21 cellular contexts compared by ENCODE assay signal in the genomic region with DNA sequence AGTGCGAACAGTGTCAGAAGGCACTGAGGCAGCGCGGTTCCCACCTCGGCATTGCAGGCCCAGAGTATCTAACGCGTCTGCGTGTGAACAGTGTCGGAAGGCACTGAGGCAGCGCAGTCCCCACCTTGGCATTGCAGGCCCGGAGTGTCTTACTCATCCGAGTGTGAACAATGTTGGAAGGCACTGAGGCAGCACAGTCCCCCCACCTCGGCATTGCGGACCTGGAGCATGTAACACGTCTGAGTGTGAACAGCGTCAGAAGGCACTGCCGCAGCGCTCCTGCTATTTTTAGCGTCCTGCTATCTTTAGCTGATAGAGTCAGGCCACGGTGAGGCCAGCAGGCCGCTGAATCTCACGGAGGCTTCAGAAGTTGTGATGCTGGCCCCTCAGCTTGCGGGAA. TPM values are rescaled to one million over a fixed set of nuclear protein-coding genes. Genes with fewer than 3 reads are reported as not detected.
DNase-seq lines count a peak whose midpoint lies in the region; TF ChIP-seq lines count a peak whose summit lies in the region.
"Had no signal": no experiment of that assay in that cellular context is flagged by ENCODE, and none has a peak within 500 bp of the region (broad histone marks: within the 10 kb centered on the region; RNA-seq: fewer than 3 reads in every experiment).

No MANE protein-coding gene starts in this region.

- H3K4me1 Mint-ChIP-seq in Caco-2 (ENCODE audit: low read depth, unreplicated experiment) (peaks cover 61% of the 10 kb centered on the region), progenitor cell of endocrine pancreas (ENCODE audit: low read depth) (peaks cover 50% of the 10 kb centered on the region)

- H3K9me3 Mint-ChIP-seq in Caco-2 (ENCODE audit: unreplicated experiment) (no peaks in the 10 kb centered on the region), progenitor cell of endocrine pancreas (ENCODE audit: low read depth) (no peaks in the 10 kb centered on the region)
- H3K9me3 Mint-ChIP-seq: activated naive CD8-positive, alpha-beta T cell treated with anti-CD3 and anti-CD28 coated beads, Interleukin-2, amount 50 U/mL, for 24 hours; activated T-helper 2 cell treated with anti-CD3 and anti-CD28 coated beads, Interferon-gamma antibody, Interleukin-2, Interleukin-4, amounts not matched to agents 10 μg/mL and 5 μg/mL and 100 μg/mL, durations not matched to agents 14 hours and 24 hours and 36 hours; stimulated activated naive B cell treated with anti-CD40 and anti-IgM and Interleukin-4, amounts not matched to agents 10 μg/mL and 1 μg/mL and 100 μg/mL, for 72 hours had no signal

- H3K9me3 ChIP-seq in Caco-2 (no peaks in the 10 kb centered on the region), iPS-20b (ENCODE audit: insufficient read depth, low read depth, low read length) (no peaks in the 10 kb centered on the region)
- H3K9me3 ChIP-seq: breast epithelium, esophagus muscularis mucosa, tibial artery had no signal

- peak overlapping the region; percentile 26; the same call in 1 of the 2 replicates for H3K9ac ChIP-seq in iPS-20b (ENCODE audit: low read depth, low read length)

- peak overlapping the region; percentile 57 for H3K27ac Mint-ChIP-seq in Caco-2 (ENCODE audit: unreplicated experiment)
- peak overlapping the region; percentile 85 for H3K27ac Mint-ChIP-seq in progenitor cell of endocrine pancreas
- H3K27ac Mint-ChIP-seq: activated CD8-positive, alpha-beta memory T cell treated with anti-CD3 and anti-CD28 coated beads, Interleukin-2, amount 10 ng/mL, durations not matched to agents 7 days and 5 days; activated naive CD8-positive, alpha-beta T cell treated with anti-CD3 and anti-CD28 coated beads, Interleukin-2, amount 50 U/mL, for 24 hours; activated T-helper 2 cell treated with anti-CD3 and anti-CD28 coated beads, Interferon-gamma antibody, Interleukin-2, Interleukin-4, amounts not matched to agents 10 μg/mL and 5 μg/mL and 100 μg/mL, durations not matched to agents 14 hours and 24 hours and 36 hours; stimulated activated naive B cell treated with anti-CD40 and anti-IgM and Interleukin-4, amounts not matched to agents 10 μg/mL and 1 μg/mL and 100 μg/mL, for 72 hours had no signal

- TF ChIP-seq CTCF in Caco-2 (IDR thresholded peaks at IDR 0.05; ENCODE audit: insufficient read depth in 1 of 2, low read depth in 1 of 2, low read length in 1 of 2, severe bottlenecking in 1 of 2, unreplicated experiment in 1 of 2): no peak
- TF ChIP-seq CTCF in epithelial cell of proximal tubule (conservative IDR thresholded peaks at IDR 0.05; ENCODE audit: low read depth, low read length): no peak
- TF ChIP-seq CTCF in progenitor cell of endocrine pancreas (IDR thresholded peaks at IDR 0.05; ENCODE audit: unreplicated experiment): no peak
- no peak for TF ChIP-seq CTCF in brain microvascular endothelial cell (IDR thresholded peaks at IDR 0.05; ENCODE audit: low read depth, low read length, missing control alignments)

- no peak overlapping the region for H3K4me3 ChIP-seq in Caco-2 (ENCODE audit: low read depth, low read length)
- H3K4me3 ChIP-seq in epithelial cell of proximal tubule (ENCODE audit: low read depth, low read length): no peak overlapping the region
- H3K4me3 ChIP-seq in iPS-20b (ENCODE audit: low read length): no peak overlapping the region
- H3K4me3 ChIP-seq in brain microvascular endothelial cell (ENCODE audit: low read depth, low read length): no peak overlapping the region
- H3K4me3 ChIP-seq: breast epithelium, esophagus muscularis mucosa, tibial artery had no signal

- H3K27ac ChIP-seq in iPS-20b (ENCODE audit: low read length): no peak overlapping the region
- no peak overlapping the region for H3K27ac ChIP-seq in brain microvascular endothelial cell
- H3K27ac ChIP-seq: 22Rv1, breast epithelium, esophagus muscularis mucosa, tibial artery had no signal

- POLR2A ChIA-PET in Caco-2 (lab: Charles Lee): no interaction called here

- no TSS peak for BruUV-seq in Caco-2 (replicated peaks; lab: Mats Ljungman, UMichigan)

- H3K4me3 Mint-ChIP-seq in Caco-2 (ENCODE audit: unreplicated experiment) (no peak overlapping the region), progenitor cell of endocrine pancreas (ENCODE audit: low read depth) (no peak overlapping the region)
- H3K4me3 Mint-ChIP-seq: activated CD8-positive, alpha-beta memory T cell treated with anti-CD3 and anti-CD28 coated beads, Interleukin-2, amount 10 ng/mL, durations not matched to agents 7 days and 5 days; activated naive CD8-positive, alpha-beta T cell treated with anti-CD3 and anti-CD28 coated beads, Interleukin-2, amount 50 U/mL, for 24 hours; stimulated activated naive B cell treated with anti-CD40 and anti-IgM and Interleukin-4, amounts not matched to agents 10 μg/mL and 1 μg/mL and 100 μg/mL, for 72 hours had no signal

- H3K27me3 Mint-ChIP-seq in Caco-2 (ENCODE audit: insufficient read depth, unreplicated experiment) (no peaks in the 10 kb centered on the region), progenitor cell of endocrine pancreas (no peaks in the 10 kb centered on the region)
- H3K27me3 Mint-ChIP-seq: activated CD8-positive, alpha-beta memory T cell treated with anti-CD3 and anti-CD28 coated beads, Interleukin-2, amount 10 ng/mL, durations not matched to agents 7 days and 5 days; activated naive CD8-positive, alpha-beta T cell treated with anti-CD3 and anti-CD28 coated beads, Interleukin-2, amount 50 U/mL, for 24 hours; stimulated activated naive B cell treated with anti-CD40 and anti-IgM and Interleukin-4, amounts not matched to agents 10 μg/mL and 1 μg/mL and 100 μg/mL, for 72 hours had no signal

- intact Hi-C loops in Caco-2 (cut with micrococcal nuclease; ENCODE audit: unreplicated experiment): no loop called here

- in situ Hi-C loops in brain microvascular endothelial cell (cut with HindIII; ENCODE audit: low pct_ligation_motif_present, low sequenced_read_pairs): no loop called here

- CTCF ChIA-PET in Caco-2 (lab: Charles Lee): no interaction called here

- DNase-seq in Caco-2: no peak
- DNase-seq in epithelial cell of proximal tubule (ENCODE audit: low read depth): peak; percentile 61
- no peak for DNase-seq in progenitor cell of endocrine pancreas (ENCODE audit: low spot score, unreplicated experiment)
- no peak for DNase-seq in brain microvascular endothelial cell
- no peak for DNase-seq in NCI-H2081 treated with DMSO at 0.1 percent for 48 hours (lab: John Stamatoyannopoulos, UW)
- DNase-seq in pons (ENCODE audit: low spot score): no peak
- DNase-seq in DMS 273 (lab: John Stamatoyannopoulos, UW; ENCODE audit: unreplicated experiment): no peak
- DNase-seq: activated CD4-positive, alpha-beta T cell treated with anti-CD3 and anti-CD28 coated beads for 4 hours; activated CD8-positive, alpha-beta memory T cell treated with anti-CD3 and anti-CD28 coated beads, Interleukin-2, amount 10 ng/mL, durations not matched to agents 7 days and 5 days; activated naive CD8-positive, alpha-beta T cell treated with anti-CD3 and anti-CD28 coated beads, Interleukin-2, amount 50 U/mL, for 24 hours; NCI-H1092 treated with DMSO at 0.1 percent for 48 hours; NCI-H2107; NCI-H524; retina; stimulated activated naive B cell treated with anti-CD40 and anti-IgM and Interleukin-4, amounts not matched to agents 10 μg/mL and 1 μg/mL and 100 μg/mL, for 72 hours had no signal

- H3K36me3 Mint-ChIP-seq in Caco-2 (ENCODE audit: insufficient read depth, unreplicated experiment) (peaks cover 39% of the 10 kb centered on the region), progenitor cell of endocrine pancreas (ENCODE audit: insufficient read depth) (peaks cover 9% of the 10 kb centered on the region)
- H3K36me3 Mint-ChIP-seq: activated CD8-positive, alpha-beta memory T cell treated with anti-CD3 and anti-CD28 coated beads, Interleukin-2, amount 10 ng/mL, durations not matched to agents 7 days and 5 days had no signal

- H3K4me1 ChIP-seq in Caco-2 (peaks cover 38% of the 10 kb centered on the region), iPS-20b (ENCODE audit: insufficient read depth, low read length) (peaks cover 39% of the 10 kb centered on the region)
- H3K4me1 ChIP-seq: breast epithelium had no signal

- H3K36me3 ChIP-seq in Caco-2 (ENCODE audit: control insufficient read depth, insufficient read depth, low read length) (peaks cover 1% of the 10 kb centered on the region), iPS-20b (ENCODE audit: insufficient read depth, low read depth, low read length) (no peaks in the 10 kb centered on the region), brain microvascular endothelial cell (replicated peaks) (no peaks in the 10 kb centered on the region)
- H3K36me3 ChIP-seq: breast epithelium, esophagus muscularis mucosa, tibial artery had no signal

- H3K27me3 ChIP-seq in Caco-2 (replicated peaks; ENCODE audit: control insufficient read depth, insufficient read depth, low read length): no peaks in the 10 kb centered on the region
- H3K27me3 ChIP-seq in iPS-20b (ENCODE audit: insufficient read depth, low read length): no peaks in the 10 kb centered on the region
- no peaks in the 10 kb centered on the region for H3K27me3 ChIP-seq in brain microvascular endothelial cell (replicated peaks)
- H3K27me3 ChIP-seq: breast epithelium, esophagus muscularis mucosa, tibial artery had no signal

RNA-seq across cellular contexts. Expression of a gene that starts 39.6 kb away (rescaled TPM):
- 222 and 232 TPM in 2 replicates for total RNA-seq in Caco-2 (2022)
- total RNA-seq in epithelial cell of proximal tubule: 19.4 and 27.2 TPM in 2 replicates
- total RNA-seq in progenitor cell of endocrine pancreas: 100 and 109 TPM in 2 replicates
